ENCODE assay signal across 1 cellular context in the genomic region with DNA sequence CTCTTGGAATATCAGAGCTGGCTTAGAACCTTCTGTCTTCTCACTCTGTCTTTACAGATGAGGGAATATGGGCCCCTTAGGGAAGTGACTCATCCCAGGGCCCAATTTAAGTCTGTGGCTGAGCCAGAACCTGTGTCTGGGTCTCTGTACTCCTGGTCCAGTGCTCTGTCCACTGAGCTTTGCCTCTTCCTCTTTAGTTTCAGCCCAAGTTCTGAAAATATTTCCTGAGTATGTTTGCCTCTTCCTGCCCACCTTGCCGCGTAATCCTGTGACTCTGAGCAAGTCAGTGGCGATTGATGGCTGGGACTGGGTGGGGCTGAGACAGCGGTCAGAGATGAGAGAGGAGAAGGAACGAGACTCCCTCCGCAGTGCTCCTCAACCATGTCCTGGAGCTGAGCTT.
TF ChIP-seq lines count a peak whose summit lies in the region.

No MANE protein-coding gene starts in this region.

TF ChIP-seq in K562, 482 proteins besides CTCF, POLR2A, EP300 and RAD21 (continued from another document):
- TF ChIP-seq HDAC2 (IDR thresholded peaks at IDR 0.05) (peak; percentile 37; the same call in 1 of the 2 replicates), PTBP1 (IDR thresholded peaks at IDR 0.05; ENCODE audit: low read depth, low read length) (no peak), MEIS2 (IDR thresholded peaks at IDR 0.05; ENCODE audit: partially characterized antibody) (peak; percentile 51), PURB (CRISPR knock-in tag; IDR thresholded peaks at IDR 0.05; ENCODE audit: low read depth) (no peak), SPI1 (IDR thresholded peaks at IDR 0.05; ENCODE audit: borderline replicate concordance, low read depth, low read length) (peak; percentile 31; the same call in 1 of the 2 replicates), GTF2F1 (IDR thresholded peaks at IDR 0.05; ENCODE audit: low read depth, low read length) (no peak), ZNF212 (CRISPR knock-in tag; IDR thresholded peaks at IDR 0.05) (no peak), MXI1 (IDR thresholded peaks at IDR 0.05; ENCODE audit: low read depth, low read length) (no peak), ZBTB26 (CRISPR knock-in tag; IDR thresholded peaks at IDR 0.05) (no peak), ZNF507 (tag; conservative IDR thresholded peaks at IDR 0.05) (no peak), ILF3 (IDR thresholded peaks at IDR 0.05; ENCODE audit: borderline replicate concordance) (no peak), RUNX1 (IDR thresholded peaks at IDR 0.05; ENCODE audit: low read depth) (no peak), PHF20 (IDR thresholded peaks at IDR 0.05; ENCODE audit: partially characterized antibody) (no peak), ATF7 (IDR thresholded peaks at IDR 0.05) (0 out of 2 replicates have a peak, but pooled peaks have one; percentile 21), JUN (IDR thresholded peaks at IDR 0.05; ENCODE audit: borderline replicate concordance, low read depth, low read length) (0 out of 2 replicates have a peak, but pooled peaks have one; percentile 6), JUN (CRISPR knock-in tag; IDR thresholded peaks at IDR 0.05; ENCODE audit: borderline replicate concordance) (no peak), KDM1A (IDR thresholded peaks at IDR 0.05) (peak; percentile 17 to 36; a peak in 1 of 4 replicates), COPS2 (conservative IDR thresholded peaks at IDR 0.05) (no peak), SP2 (IDR thresholded peaks at IDR 0.05; ENCODE audit: extremely low read depth, low read depth, low read length, poor library complexity, severe bottlenecking) (no peak), NUFIP1 (IDR thresholded peaks at IDR 0.05; ENCODE audit: partially characterized antibody) (no peak), MAFG (tag; conservative IDR thresholded peaks at IDR 0.05) (no peak), CLOCK (CRISPR knock-in tag; IDR thresholded peaks at IDR 0.05; ENCODE audit: borderline replicate concordance) (no peak), CBX5 (IDR thresholded peaks at IDR 0.05; ENCODE audit: borderline replicate concordance, low read depth) (no peak), HEY1 (CRISPR knock-in tag; IDR thresholded peaks at IDR 0.05; ENCODE audit: borderline replicate concordance) (no peak), NCOR1 (IDR thresholded peaks at IDR 0.05) (no peak), RFX5 (IDR thresholded peaks at IDR 0.05; ENCODE audit: low read depth, low read length) (no peak), MECOM (CRISPR knock-in tag; IDR thresholded peaks at IDR 0.05) (no peak), ZNF174 (CRISPR knock-in tag; IDR thresholded peaks at IDR 0.05) (no peak), TSC22D4 (tag; IDR thresholded peaks at IDR 0.05) (no peak), CREB1 (IDR thresholded peaks at IDR 0.05) (no peak), CREB1 (CRISPR knock-in tag; IDR thresholded peaks at IDR 0.05) (no peak), BCOR (IDR thresholded peaks at IDR 0.05) (peak; percentile 64; the same call in 1 of the 2 replicates), ZBTB8A (IDR thresholded peaks at IDR 0.05; ENCODE audit: partially characterized antibody) (no peak), FOSL1 (tag; conservative IDR thresholded peaks at IDR 0.05) (peak; percentile 61), ZBTB40 (IDR thresholded peaks at IDR 0.05) (no peak), ZBTB40 (CRISPR knock-in tag; IDR thresholded peaks at IDR 0.05) (no peak), JUNB (CRISPR knock-in tag; conservative IDR thresholded peaks at IDR 0.05) (no peak), EWSR1 (IDR thresholded peaks at IDR 0.05; ENCODE audit: borderline replicate concordance, low read depth, partially characterized antibody) (no peak), NFIX (CRISPR knock-in tag; IDR thresholded peaks at IDR 0.05; ENCODE audit: low read depth) (no peak)
- TF ChIP-seq, protein P1, sequence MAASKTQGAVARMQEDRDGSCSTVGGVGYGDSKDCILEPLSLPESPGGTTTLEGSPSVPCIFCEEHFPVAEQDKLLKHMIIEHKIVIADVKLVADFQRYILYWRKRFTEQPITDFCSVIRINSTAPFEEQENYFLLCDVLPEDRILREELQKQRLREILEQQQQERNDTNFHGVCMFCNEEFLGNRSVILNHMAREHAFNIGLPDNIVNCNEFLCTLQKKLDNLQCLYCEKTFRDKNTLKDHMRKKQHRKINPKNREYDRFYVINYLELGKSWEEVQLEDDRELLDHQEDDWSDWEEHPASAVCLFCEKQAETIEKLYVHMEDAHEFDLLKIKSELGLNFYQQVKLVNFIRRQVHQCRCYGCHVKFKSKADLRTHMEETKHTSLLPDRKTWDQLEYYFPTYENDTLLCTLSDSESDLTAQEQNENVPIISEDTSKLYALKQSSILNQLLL (CRISPR knock-in tag; IDR thresholded peaks at IDR 0.05; ENCODE audit: borderline replicate concordance) = no peak
- TF ChIP-seq, protein P2, sequence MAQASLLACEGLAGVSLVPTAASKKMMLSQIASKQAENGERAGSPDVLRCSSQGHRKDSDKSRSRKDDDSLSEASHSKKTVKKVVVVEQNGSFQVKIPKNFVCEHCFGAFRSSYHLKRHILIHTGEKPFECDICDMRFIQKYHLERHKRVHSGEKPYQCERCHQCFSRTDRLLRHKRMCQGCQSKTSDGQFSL (CRISPR knock-in tag; IDR thresholded peaks at IDR 0.05) = no peak
- TF ChIP-seq, protein P2 (tag; IDR thresholded peaks at IDR 0.05) = no peak
- TF ChIP-seq, protein P3, sequence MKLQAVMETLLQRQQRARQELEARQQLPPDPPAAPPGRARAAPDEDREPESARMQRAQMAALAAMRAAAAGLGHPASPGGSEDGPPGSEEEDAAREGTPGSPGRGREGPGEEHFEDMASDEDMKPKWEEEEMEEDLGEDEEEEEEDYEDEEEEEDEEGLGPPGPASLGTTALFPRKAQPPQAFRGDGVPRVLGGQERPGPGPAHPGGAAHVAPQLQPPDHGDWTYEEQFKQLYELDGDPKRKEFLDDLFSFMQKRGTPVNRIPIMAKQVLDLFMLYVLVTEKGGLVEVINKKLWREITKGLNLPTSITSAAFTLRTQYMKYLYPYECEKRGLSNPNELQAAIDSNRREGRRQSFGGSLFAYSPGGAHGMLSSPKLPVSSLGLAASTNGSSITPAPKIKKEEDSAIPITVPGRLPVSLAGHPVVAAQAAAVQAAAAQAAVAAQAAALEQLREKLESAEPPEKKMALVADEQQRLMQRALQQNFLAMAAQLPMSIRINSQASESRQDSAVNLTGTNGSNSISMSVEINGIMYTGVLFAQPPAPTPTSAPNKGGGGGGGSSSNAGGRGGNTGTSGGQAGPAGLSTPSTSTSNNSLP (IDR thresholded peaks at IDR 0.05; ENCODE audit: borderline replicate concordance, low read depth, low read length) = no peak
- TF ChIP-seq, protein P4, sequence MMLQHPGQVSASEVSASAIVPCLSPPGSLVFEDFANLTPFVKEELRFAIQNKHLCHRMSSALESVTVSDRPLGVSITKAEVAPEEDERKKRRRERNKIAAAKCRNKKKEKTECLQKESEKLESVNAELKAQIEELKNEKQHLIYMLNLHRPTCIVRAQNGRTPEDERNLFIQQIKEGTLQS (IDR thresholded peaks at IDR 0.05) = peak; percentile 58; the same call in 1 of the 2 replicates
- TF ChIP-seq, protein P4 (CRISPR knock-in tag; conservative IDR thresholded peaks at IDR 0.05) = no peak
